ENCODE assay signal across 9 cellular contexts in genomic region chr1:179034720-179035119, GRCh38.
A peak's percentile ranks its signal among the peaks of the same experiment; 100 is the strongest.
DNase-seq lines count a peak whose midpoint lies in the region; ATAC-seq and FAIRE-seq lines count a peak whose summit lies in the region.
"Had no signal": no experiment of that assay in that cellular context is flagged by ENCODE, and none has a peak within 500 bp of the region (broad histone marks: within the 10 kb centered on the region; RNA-seq: fewer than 3 reads in every experiment).

No MANE protein-coding gene starts in this region.

- H3K4me3 Mint-ChIP-seq in activated T-cell treated with anti-CD3 and anti-CD28 coated beads, Interleukin-2, amount 50 U/mL, for 24 hours = peak overlapping the region; percentile 42

- DNase-seq in activated T-cell treated with anti-CD3 and anti-CD28 coated beads, Interleukin-2, amount 50 U/mL, for 24 hours = no peak
- no peak for DNase-seq in activated T-cell treated with anti-CD3 and anti-CD28 coated beads, Interleukin-2, amount 50 U/mL, for 1 hour
- DNase-seq in RCC 7860 (ENCODE audit: low spot score) = peak; percentile 20
- DNase-seq in kidney tubule cell (ENCODE audit: low spot score) = peak; percentile 50
- DNase-seq in stimulated activated naive CD4-positive, alpha-beta T cell treated with Interleukin-2 at 50 U/mL for 16 hours (lab: John Stamatoyannopoulos, UW) = no peak
- no peak for DNase-seq in T-helper 9 cell
- DNase-seq in activated effector memory CD4-positive, alpha-beta T cell treated with Interleukin-2 at 50 U/mL for 16 hours = no peak

- H3K27ac Mint-ChIP-seq in activated T-cell treated with anti-CD3 and anti-CD28 coated beads, Interleukin-2, amount 50 U/mL, for 24 hours = peak overlapping the region; percentile 81

- H3K27me3 Mint-ChIP-seq in activated T-cell treated with anti-CD3 and anti-CD28 coated beads, Interleukin-2, amount 50 U/mL, for 24 hours = no peaks in the 10 kb centered on the region

- FAIRE-seq in RCC 7860 (lab: Jason Lieb, UNC) = no peak
- FAIRE-seq: G401.6 had no signal

- H3K4me1 Mint-ChIP-seq in activated T-cell treated with anti-CD3 and anti-CD28 coated beads, Interleukin-2, amount 50 U/mL, for 24 hours (ENCODE audit: low read depth) = peaks cover 88% of the 10 kb centered on the region

- H3K9me3 Mint-ChIP-seq in activated T-cell treated with anti-CD3 and anti-CD28 coated beads, Interleukin-2, amount 50 U/mL, for 24 hours = no peaks in the 10 kb centered on the region

- H3K36me3 Mint-ChIP-seq in activated T-cell treated with anti-CD3 and anti-CD28 coated beads, Interleukin-2, amount 50 U/mL, for 24 hours (ENCODE audit: low read depth) = peaks cover 3% of the 10 kb centered on the region

- ATAC-seq in HG02798 (IDR thresholded peaks at IDR 0.05; ENCODE audit: poor library complexity, unreplicated experiment) = peak; percentile 77

Comparison
In these comparisons a context has a peak if more than half of its experiments do, and no peak if none do; other contexts are left out.
1. DNase-seq: peak in RCC 7860 (single experiment) and kidney tubule cell (single experiment); none in activated T-cell treated with anti-CD3 and anti-CD28 coated beads, Interleukin-2, amount 50 U/mL, for 24 hours (single experiment), activated T-cell treated with anti-CD3 and anti-CD28 coated beads, Interleukin-2, amount 50 U/mL, for 1 hour (single experiment), stimulated activated naive CD4-positive, alpha-beta T cell treated with Interleukin-2 at 50 U/mL for 16 hours (single experiment), T-helper 9 cell (single experiment) and activated effector memory CD4-positive, alpha-beta T cell treated with Interleukin-2 at 50 U/mL for 16 hours (single experiment).